Comparison of ENCODE assay signal across 1 cellular context in the genomic region with DNA sequence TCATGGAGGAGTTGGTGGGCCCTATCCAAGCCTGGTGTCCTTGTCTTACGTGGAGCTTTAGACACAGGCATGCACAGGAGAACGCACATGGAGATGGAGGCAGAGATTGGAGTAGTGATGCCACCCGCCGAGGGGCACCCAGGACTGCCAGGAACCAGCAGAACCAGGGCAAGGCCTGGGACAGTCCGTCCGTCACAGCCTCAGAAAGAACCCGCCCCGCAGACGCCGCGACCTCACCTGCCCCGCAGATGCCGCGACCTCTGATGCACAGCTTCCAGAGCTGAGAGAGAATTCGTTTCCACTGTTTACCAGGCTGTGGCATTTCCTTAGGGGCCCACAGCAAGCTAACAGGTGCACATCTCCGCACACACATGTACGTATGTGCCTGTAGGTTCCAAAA.
TF ChIP-seq lines count a peak whose summit lies in the region.

No MANE protein-coding gene starts in this region.

TF ChIP-seq in H1, 55 proteins besides CTCF, POLR2A, EP300 and RAD21:
- no peak for TF ChIP-seq PHF8 (conservative IDR thresholded peaks at IDR 0.05; ENCODE audit: low read depth, low read length)
- TF ChIP-seq TAF7 (optimal IDR thresholded peaks at IDR 0.05; ENCODE audit: borderline replicate concordance, low read depth, low read length), result no peak
- no peak for TF ChIP-seq SUZ12 (IDR thresholded peaks at IDR 0.05; ENCODE audit: low read length)
- TF ChIP-seq TAF1 (IDR thresholded peaks at IDR 0.05; ENCODE audit: low read depth, low read length), result no peak
- TF ChIP-seq EGR1 (IDR thresholded peaks at IDR 0.05; ENCODE audit: borderline replicate concordance, low read depth, low read length), result no peak
- TF ChIP-seq BRCA1 (IDR thresholded peaks at IDR 0.05; ENCODE audit: low read depth, low read length), result no peak
- no peak for TF ChIP-seq BCL11A (IDR thresholded peaks at IDR 0.05; ENCODE audit: low read depth in 2 of 2, low read length in 2 of 2)
- no peak for TF ChIP-seq HDAC6 (IDR thresholded peaks at IDR 0.05; ENCODE audit: low read depth, low read length)
- no peak for TF ChIP-seq SRF (IDR thresholded peaks at IDR 0.05; ENCODE audit: low read depth, low read length)
- no peak for TF ChIP-seq CBX5 (IDR thresholded peaks at IDR 0.05; ENCODE audit: low read depth, low read length)
- no peak for TF ChIP-seq SP2 (IDR thresholded peaks at IDR 0.05; ENCODE audit: low read length)
- TF ChIP-seq KDM5A (IDR thresholded peaks at IDR 0.05; ENCODE audit: low read length), result no peak
- no peak for TF ChIP-seq TCF12 (IDR thresholded peaks at IDR 0.05; ENCODE audit: low read depth, low read length)
- TF ChIP-seq, protein P1, sequence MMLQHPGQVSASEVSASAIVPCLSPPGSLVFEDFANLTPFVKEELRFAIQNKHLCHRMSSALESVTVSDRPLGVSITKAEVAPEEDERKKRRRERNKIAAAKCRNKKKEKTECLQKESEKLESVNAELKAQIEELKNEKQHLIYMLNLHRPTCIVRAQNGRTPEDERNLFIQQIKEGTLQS (IDR thresholded peaks at IDR 0.05; ENCODE audit: insufficient read depth, low read depth, low read length), result no peak
- TF ChIP-seq YY1 (IDR thresholded peaks at IDR 0.05; ENCODE audit: low read depth, low read length), result no peak
- TF ChIP-seq SP1 (IDR thresholded peaks at IDR 0.05; ENCODE audit: low read depth, low read length), result no peak
